10 cellular contexts compared by ENCODE assay signal in genomic region chr14:60188115-60188514, GRCh38. TPM values are rescaled to one million over a fixed set of nuclear protein-coding genes. Genes with fewer than 3 reads are reported as not detected.
DNase-seq lines count a peak whose midpoint lies in the region; ATAC-seq and TF ChIP-seq lines count a peak whose summit lies in the region.
"Had no signal": no experiment of that assay in that cellular context is flagged by ENCODE, and none has a peak within 500 bp of the region (broad histone marks: within the 10 kb centered on the region; RNA-seq: fewer than 3 reads in every experiment).

No MANE protein-coding gene starts in this region.

- H3K79me2 ChIP-seq in DOHH2 (ENCODE audit: control insufficient read depth, low read length): no peaks in the 10 kb centered on the region

- no peak overlapping the region for H3K4me2 ChIP-seq in DOHH2 (ENCODE audit: low read length)

- H3K4me1 Mint-ChIP-seq in activated naive CD4-positive, alpha-beta T cell treated with anti-CD3 and anti-CD28 coated beads, Interleukin-2, amount 10 ng/mL, durations not matched to agents 7 days and 5 days: peaks cover 14% of the 10 kb centered on the region
- peaks cover 7 to 14% (median 10%) of the 10 kb centered on the region in 3 donors for H3K4me1 Mint-ChIP-seq in CD8-positive, alpha-beta memory T cell

- ATAC-seq in GM19351 (IDR thresholded peaks at IDR 0.05; ENCODE audit: unreplicated experiment): peak; percentile 35
- ATAC-seq: esophagus mucosa had no signal

- POLR2A ChIA-PET in CD8-positive, alpha-beta memory T cell (lab: Charles Lee): interaction anchor here (1.3 kb wide), 1 partner anchor 61 kb away, joined by 3 read pairs; the partner anchor contains the start of gene PPM1A

- peak; percentile 65 for TF ChIP-seq CTCF in DOHH2 (IDR thresholded peaks at IDR 0.05; ENCODE audit: low read depth, low read length, poor library complexity, severe bottlenecking)
- peak; percentile 14 for TF ChIP-seq CTCF in fibroblast of villous mesenchyme (IDR thresholded peaks at IDR 0.05; ENCODE audit: insufficient read depth, low read depth, low read length)

- peaks cover 50% of the 10 kb centered on the region for H3K4me1 ChIP-seq in DOHH2 (ENCODE audit: control insufficient read depth, low read length)
- peaks cover 6% of the 10 kb centered on the region for H3K4me1 ChIP-seq in CD8-positive, alpha-beta memory T cell (ENCODE audit: insufficient read depth, low read length)

- H3K9me2 ChIP-seq in DOHH2 (replicated peaks; ENCODE audit: control insufficient read depth, low read length): no peaks in the 10 kb centered on the region

- H3K27me3 ChIP-seq in DOHH2 (ENCODE audit: control insufficient read depth, low read length): no peaks in the 10 kb centered on the region
- H3K27me3 ChIP-seq in CD8-positive, alpha-beta memory T cell (ENCODE audit: insufficient read depth, low read length, poor library complexity, severe bottlenecking): no peaks in the 10 kb centered on the region

- CTCF ChIA-PET in activated naive CD4-positive, alpha-beta T cell treated with anti-CD3 and anti-CD28 coated beads, Interleukin-2, amount 10 ng/mL, durations not matched to agents 7 days and 5 days (lab: Charles Lee): interaction anchor here (1.1 to 8.5 kb wide), 5 partner anchors 63 to 555 kb away, joined by 3 to 124 read pairs (median 4); no protein-coding TSS in a partner anchor
- CTCF ChIA-PET in CD8-positive, alpha-beta memory T cell (lab: Charles Lee): interaction anchor here (7.5 to 7.9 kb wide), 2 partner anchors 122 to 224 kb away, joined by 71 to 131 read pairs; no protein-coding TSS in a partner anchor

- no peak overlapping the region for H3K4me3 Mint-ChIP-seq in activated naive CD4-positive, alpha-beta T cell treated with anti-CD3 and anti-CD28 coated beads, Interleukin-2, amount 10 ng/mL, durations not matched to agents 7 days and 5 days
- H3K4me3 Mint-ChIP-seq in CD8-positive, alpha-beta memory T cell: no peak overlapping the region

- H3K9me3 ChIP-seq in DOHH2 (ENCODE audit: control insufficient read depth, insufficient read depth, low read length): no peaks in the 10 kb centered on the region
- no peaks in the 10 kb centered on the region for H3K9me3 ChIP-seq in CD8-positive, alpha-beta memory T cell (ENCODE audit: low read length)

- H3K27ac ChIP-seq in DOHH2 (ENCODE audit: low read depth, low read length): no peak overlapping the region
- H3K27ac ChIP-seq in CD8-positive, alpha-beta memory T cell (ENCODE audit: low read depth, low read length): no peak overlapping the region
- H3K27ac ChIP-seq: RWPE1 had no signal

- H3K4me3 ChIP-seq in DOHH2 (ENCODE audit: low read length): no peak overlapping the region
- H3K4me3 ChIP-seq in fibroblast of villous mesenchyme (ENCODE audit: low read depth, low read length): no peak overlapping the region
- no peak overlapping the region for H3K4me3 ChIP-seq in CD8-positive, alpha-beta memory T cell (ENCODE audit: low read length)

- no peaks in the 10 kb centered on the region for H3K27me3 Mint-ChIP-seq in activated naive CD4-positive, alpha-beta T cell treated with anti-CD3 and anti-CD28 coated beads, Interleukin-2, amount 10 ng/mL, durations not matched to agents 7 days and 5 days
- peaks cover 4 to 6% of the 10 kb centered on the region in 2 donors for H3K27me3 Mint-ChIP-seq in CD8-positive, alpha-beta memory T cell

- H4K20me1 ChIP-seq in DOHH2 (ENCODE audit: control insufficient read depth, insufficient read depth, low read depth, low read length): no peaks in the 10 kb centered on the region

- DNase-seq in NCI-H69 (lab: John Stamatoyannopoulos, UW) (peak; percentile 57), fibroblast of villous mesenchyme (ENCODE audit: low read depth) (no peak), ureter (ENCODE audit: low spot score) (no peak)
- no peak for DNase-seq in activated naive CD4-positive, alpha-beta T cell treated with anti-CD3 and anti-CD28 coated beads, Interleukin-2, amount 10 ng/mL, durations not matched to agents 7 days and 5 days
- DNase-seq in CD8-positive, alpha-beta memory T cell: no peak
- DNase-seq: activated CD4-positive, alpha-beta T cell treated with anti-CD3 and anti-CD28 coated beads, Interleukin-2, amount 50 U/mL, for 4 hours had no signal

- no peaks in the 10 kb centered on the region for H3K9me3 Mint-ChIP-seq in activated naive CD4-positive, alpha-beta T cell treated with anti-CD3 and anti-CD28 coated beads, Interleukin-2, amount 10 ng/mL, durations not matched to agents 7 days and 5 days
- no peaks in the 10 kb centered on the region for H3K9me3 Mint-ChIP-seq in CD8-positive, alpha-beta memory T cell

- H3K36me3 Mint-ChIP-seq in activated naive CD4-positive, alpha-beta T cell treated with anti-CD3 and anti-CD28 coated beads, Interleukin-2, amount 10 ng/mL, durations not matched to agents 7 days and 5 days: no peaks in the 10 kb centered on the region
- H3K36me3 Mint-ChIP-seq in CD8-positive, alpha-beta memory T cell: no peaks in the 10 kb centered on the region

- H3K27ac Mint-ChIP-seq in activated naive CD4-positive, alpha-beta T cell treated with anti-CD3 and anti-CD28 coated beads, Interleukin-2, amount 10 ng/mL, durations not matched to agents 7 days and 5 days: no peak overlapping the region
- no peak overlapping the region for H3K27ac Mint-ChIP-seq in CD8-positive, alpha-beta memory T cell

- H3K36me3 ChIP-seq in DOHH2 (ENCODE audit: control insufficient read depth, low read length): no peaks in the 10 kb centered on the region
- no peaks in the 10 kb centered on the region for H3K36me3 ChIP-seq in CD8-positive, alpha-beta memory T cell (ENCODE audit: insufficient read depth, low read length)

- H3F3A ChIP-seq in DOHH2 (ENCODE audit: control insufficient read depth, insufficient read depth): no peaks in the 10 kb centered on the region

RNA-seq across cellular contexts. Expression of gene DHRS7, which starts 22.9 kb away (rescaled TPM):
- total RNA-seq in fibroblast of villous mesenchyme (70.9 and 72.5 TPM in 2 replicates), ureter (59.6 TPM)
- 10 to 100 TPM; 79.8 to 80.6 TPM for total RNA-seq in CD8-positive, alpha-beta memory T cell
- polyA plus RNA-seq in CD8-positive, alpha-beta memory T cell: 272 TPM
